ENCODE assay signal across 1 cellular context in the genomic region with DNA sequence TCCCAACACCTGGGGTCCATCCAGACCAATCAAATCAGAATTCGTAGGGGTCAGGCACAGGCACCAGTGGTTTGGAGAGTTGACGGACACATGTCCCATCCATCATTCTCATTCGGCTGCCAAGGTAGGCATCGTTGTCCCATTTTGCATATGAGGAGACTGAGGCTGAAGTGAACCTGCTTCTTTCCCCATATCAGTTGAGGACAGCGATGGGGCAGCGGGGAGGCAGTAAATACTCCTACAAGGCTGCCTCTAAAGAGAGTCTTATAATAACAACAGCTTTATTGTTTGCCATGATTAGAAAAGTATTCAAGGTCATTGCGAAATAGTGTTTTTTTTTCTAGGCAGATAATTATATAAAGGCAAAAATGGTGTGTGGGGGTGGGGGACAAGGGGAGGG.
TF ChIP-seq lines count a peak whose summit lies in the region.

No MANE protein-coding gene starts in this region.

TF ChIP-seq in H1, 55 proteins besides CTCF, POLR2A, EP300 and RAD21:
- TF ChIP-seq CEBPB (IDR thresholded peaks at IDR 0.05; ENCODE audit: low read depth, low read length) (peak; percentile 37; the same call in 1 of the 2 replicates), CTBP2 (IDR thresholded peaks at IDR 0.05; ENCODE audit: borderline replicate concordance, insufficient read depth, insufficient read length, low read length) (no peak)
